In the genomic region with DNA sequence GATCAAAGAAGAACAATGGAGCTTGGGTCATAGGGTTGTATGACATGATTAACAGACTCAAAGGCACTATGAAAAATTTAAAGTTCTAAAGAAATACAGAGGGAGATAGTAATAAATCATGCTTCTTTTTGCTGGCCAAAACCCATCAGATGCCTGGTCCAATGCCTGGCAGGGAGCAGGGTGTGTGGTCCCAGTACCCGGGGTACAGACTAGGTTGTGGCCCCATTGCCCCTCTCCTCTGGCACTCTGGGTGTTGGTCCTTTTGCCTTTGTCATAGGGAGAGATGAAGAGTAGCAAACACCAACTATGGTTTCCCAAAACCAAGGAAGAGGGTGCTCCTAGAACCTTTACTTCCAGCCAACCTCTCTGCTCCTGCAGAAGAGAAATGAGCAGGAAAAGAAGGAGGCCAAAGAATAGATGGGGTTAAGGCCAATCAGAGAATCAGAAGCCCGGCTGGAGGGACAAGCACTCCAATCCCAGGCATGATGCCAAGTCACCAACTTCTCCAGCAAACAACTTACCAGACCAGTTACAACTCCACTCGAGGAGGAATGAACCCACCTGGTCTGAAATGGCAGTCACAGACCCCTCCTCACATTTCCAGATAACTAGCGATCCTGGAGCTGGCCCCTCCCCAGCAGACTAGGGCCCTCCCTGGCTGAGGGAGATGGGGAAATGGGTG, we compare ENCODE assay signal across 15 cellular contexts. TPM values are rescaled to one million over a fixed set of nuclear protein-coding genes. Genes with fewer than 3 reads are reported as not detected.
DNase-seq lines count a peak whose midpoint lies in the region; ATAC-seq and TF ChIP-seq lines count a peak whose summit lies in the region.
"Had no signal": no experiment of that assay in that cellular context is flagged by ENCODE, and none has a peak within 500 bp of the region (broad histone marks: within the 10 kb centered on the region; RNA-seq: fewer than 3 reads in every experiment).

No MANE protein-coding gene starts in this region.

- H3K9ac ChIP-seq in endodermal cell (ENCODE audit: extremely low read depth, low read length, poor library complexity, severe bottlenecking) (no peak overlapping the region), neural progenitor cell (no peak overlapping the region)

- H3K27ac Mint-ChIP-seq in Caco-2 (ENCODE audit: unreplicated experiment) (peak overlapping the region; percentile 90), endodermal cell (no peak overlapping the region), neural progenitor cell (no peak overlapping the region)

- no peaks in the 10 kb centered on the region for H3K9me3 Mint-ChIP-seq in Caco-2 (ENCODE audit: unreplicated experiment)
- H3K9me3 Mint-ChIP-seq in endodermal cell: no peaks in the 10 kb centered on the region
- H3K9me3 Mint-ChIP-seq in neural progenitor cell: no peaks in the 10 kb centered on the region

- H3K79me2 ChIP-seq in neural progenitor cell (ENCODE audit: low read depth): peaks cover 9% of the 10 kb centered on the region

- no peak for ATAC-seq in GM19351 (IDR thresholded peaks at IDR 0.05; ENCODE audit: unreplicated experiment)

- peaks cover 64% of the 10 kb centered on the region for H3F3A ChIP-seq in neural progenitor cell (ENCODE audit: low read depth)

- no peak overlapping the region for H2AFZ ChIP-seq in neural progenitor cell (replicated peaks)

- H3K27ac ChIP-seq in endodermal cell (ENCODE audit: low read depth, low read length): no peak overlapping the region
- no peak overlapping the region for H3K27ac ChIP-seq in neural progenitor cell
- H3K27ac ChIP-seq: adrenal gland, gastroesophageal sphincter had no signal

- H3K4me2 ChIP-seq in neural progenitor cell: peak overlapping the region; percentile 95

- WGBS in endodermal cell (ENCODE audit: insufficient coverage in 1 of 2, insufficient read length in 1 of 2), 2 experiments: 58 to 68% methylated on average over 2 to 3 of the region's 4 CpGs

- DNase-seq in Caco-2 (no peak), NCI-H1105 (lab: John Stamatoyannopoulos, UW) (peak; percentile 55), endodermal cell (no peak), neural progenitor cell (ENCODE audit: low spot score) (peak; percentile 16), GM10266 (ENCODE audit: extremely low spot score) (no peak), middle frontal gyrus (ENCODE audit: extremely low spot score, low spot score) (no peak)
- DNase-seq in stimulated activated CD8-positive, alpha-beta memory T cell treated with anti-CD3 and anti-CD28 coated beads, Interleukin-4, amount 100 ng/mL, for 48 hours: no peak
- DNase-seq: effector CD8-positive, alpha-beta T cell; NCI-H446; right cardiac atrium had no signal

- peaks cover 4% of the 10 kb centered on the region for H3K36me3 ChIP-seq in Caco-2 (ENCODE audit: control insufficient read depth, insufficient read depth, low read length)
- H3K36me3 ChIP-seq in endodermal cell (ENCODE audit: control insufficient read depth, insufficient read depth, low read length): peaks cover 5% of the 10 kb centered on the region
- no peaks in the 10 kb centered on the region for H3K36me3 ChIP-seq in neural progenitor cell
- H3K36me3 ChIP-seq: adrenal gland, gastroesophageal sphincter had no signal

- no TSS peak for BruUV-seq in Caco-2 (replicated peaks; lab: Mats Ljungman, UMichigan)

- H4K20me1 ChIP-seq in neural progenitor cell (ENCODE audit: low read depth): peaks cover 45% of the 10 kb centered on the region

- no peak for TF ChIP-seq CTCF in Caco-2 (IDR thresholded peaks at IDR 0.05; ENCODE audit: insufficient read depth in 1 of 2, low read depth in 1 of 2, low read length in 1 of 2, severe bottlenecking in 1 of 2, unreplicated experiment in 1 of 2)
- no peak for TF ChIP-seq CTCF in endodermal cell (conservative IDR thresholded peaks at IDR 0.05)
- TF ChIP-seq CTCF in neural progenitor cell (IDR thresholded peaks at IDR 0.05): no peak
- TF ChIP-seq CTCF in GM10266 (IDR thresholded peaks at IDR 0.05; ENCODE audit: control insufficient read depth, insufficient read depth, low read depth, missing control alignments): no peak

- H3K4me1 ChIP-seq in Caco-2: peaks cover 31% of the 10 kb centered on the region
- peaks cover 8% of the 10 kb centered on the region for H3K4me1 ChIP-seq in endodermal cell (ENCODE audit: control insufficient read depth, insufficient read depth, low read length)
- peaks cover 41% of the 10 kb centered on the region for H3K4me1 ChIP-seq in neural progenitor cell

- CTCF ChIA-PET in Caco-2 (lab: Charles Lee): interaction anchor here (0.8 to 1.0 kb wide), 2 partner anchors 9 to 25 kb away, joined by 5 read pairs; no protein-coding TSS in a partner anchor

- intact Hi-C loops in Caco-2 (cut with micrococcal nuclease; ENCODE audit: unreplicated experiment): no loop called here

- H3K27me3 ChIP-seq in Caco-2 (replicated peaks; ENCODE audit: control insufficient read depth, insufficient read depth, low read length) (no peaks in the 10 kb centered on the region), endodermal cell (ENCODE audit: control insufficient read depth, insufficient read depth, low read length, poor library complexity, severe bottlenecking) (peaks cover 15% of the 10 kb centered on the region), neural progenitor cell (peaks cover 57% of the 10 kb centered on the region)

- H3K36me3 Mint-ChIP-seq in Caco-2 (ENCODE audit: insufficient read depth, unreplicated experiment) (peaks cover 24% of the 10 kb centered on the region), endodermal cell (ENCODE audit: low read depth) (peaks cover 7% of the 10 kb centered on the region), neural progenitor cell (peaks cover 27% of the 10 kb centered on the region)

- H3K27me3 Mint-ChIP-seq in Caco-2 (ENCODE audit: insufficient read depth, unreplicated experiment) (no peaks in the 10 kb centered on the region), endodermal cell (ENCODE audit: insufficient read depth) (peaks cover 33% of the 10 kb centered on the region), neural progenitor cell (ENCODE audit: insufficient read depth, low read depth) (peaks cover 10% of the 10 kb centered on the region)

- 0 out of 2 replicates have a peak overlapping the region, but pooled peaks have one; percentile 91 for H3K4me3 ChIP-seq in Caco-2 (ENCODE audit: low read depth, low read length)
- H3K4me3 ChIP-seq in endodermal cell (ENCODE audit: low read length): no peak overlapping the region
- peak overlapping the region; percentile 88 for H3K4me3 ChIP-seq in neural progenitor cell

- H3K4me3 Mint-ChIP-seq in Caco-2 (ENCODE audit: unreplicated experiment) (peak overlapping the region; percentile 100), endodermal cell (peak overlapping the region; percentile 80), neural progenitor cell (peak overlapping the region; percentile 97)

- POLR2A ChIA-PET in Caco-2 (lab: Charles Lee): interaction anchor here (4.0 kb wide), 1 partner anchor 71 kb away, joined by 25 read pairs; the partner anchor contains the start of gene RNU5B-1

- H3K4me1 Mint-ChIP-seq in Caco-2 (ENCODE audit: low read depth, unreplicated experiment) (peaks cover 22% of the 10 kb centered on the region), endodermal cell (peaks cover 26% of the 10 kb centered on the region), neural progenitor cell (peaks cover 71% of the 10 kb centered on the region)

- no peaks in the 10 kb centered on the region for H3K9me3 ChIP-seq in Caco-2
- H3K9me3 ChIP-seq in endodermal cell (ENCODE audit: control insufficient read depth, low read length): no peaks in the 10 kb centered on the region
- H3K9me3 ChIP-seq in neural progenitor cell (ENCODE audit: low read depth): no peaks in the 10 kb centered on the region
- H3K9me3 ChIP-seq: adrenal gland, gastroesophageal sphincter had no signal

RNA-seq across cellular contexts. Expression of gene IGDCC3, which starts 1.8 kb away (rescaled TPM):
- 43.5 and 51.2 TPM in 2 replicates for total RNA-seq in Caco-2 (2022)
- 10 to 100 TPM in 1 of 2 donors, 1 to 10 TPM in 1; 7.9 to 13.5 TPM for total RNA-seq in endodermal cell
- 160 TPM for polyA plus RNA-seq in endodermal cell (2013, experiment 1 of 2)
- polyA plus RNA-seq in endodermal cell (2013, experiment 2 of 2): 139 TPM
- total RNA-seq in neural progenitor cell (ENCODE audit: low replicate concordance): 15.8 and 29.4 TPM in 2 replicates
- total RNA-seq: lower leg skin, M059J had no signal

RNA-seq across cellular contexts. Expression of gene IGDCC4, which starts 46.7 kb away (rescaled TPM):
- total RNA-seq in Caco-2 (2022) (3.7 and 4.5 TPM in 2 replicates), endodermal cell (10 to 100 TPM; 23.0 to 23.5 TPM), neural progenitor cell (ENCODE audit: low replicate concordance) (13.0 and 17.7 TPM in 2 replicates)
- 27.9 TPM for polyA plus RNA-seq in endodermal cell (2013, experiment 1 of 2)
- polyA plus RNA-seq in endodermal cell (2013, experiment 2 of 2): 27.0 TPM

Comparison
In these comparisons a context has a peak if more than half of its experiments do, and no peak if none do; other contexts are left out.
1. DNase-seq: peak in NCI-H1105 (single experiment) and neural progenitor cell (single experiment); none in Caco-2 (0 of 2), endodermal cell (single experiment), GM10266 (single experiment), middle frontal gyrus (single experiment) and stimulated activated CD8-positive, alpha-beta memory T cell treated with anti-CD3 and anti-CD28 coated beads, Interleukin-4, amount 100 ng/mL, for 48 hours (single experiment).
2. Peak in every context shown above with its lines, with median percentiles within 50 percentile points of each other: H3K4me3 Mint-ChIP-seq.